8 cellular contexts compared by ENCODE assay signal in genomic region chr4:38857354-38858096, GRCh38. TPM values are rescaled to one million over a fixed set of nuclear protein-coding genes. Genes with fewer than 3 reads are reported as not detected.
DNase-seq lines count a peak whose midpoint lies in the region; ATAC-seq, FAIRE-seq and TF ChIP-seq lines count a peak whose summit lies in the region.

No MANE protein-coding gene starts in this region.

- TF ChIP-seq POLR2A in GM12892 (IDR thresholded peaks at IDR 0.05; ENCODE audit: low read depth, low read length) = peak; percentile 48; the same call in 1 of the 2 replicates
- TF ChIP-seq POLR2A in NB4 (IDR thresholded peaks at IDR 0.05; ENCODE audit: extremely low read depth, insufficient read length) = no peak

- peak; percentile 81 for ATAC-seq in HG02610 (IDR thresholded peaks at IDR 0.05; ENCODE audit: unreplicated experiment)

- DNase-seq in GM12892 (ENCODE audit: insufficient read length) (no peak), NB4 (ENCODE audit: low read depth) (peak; percentile 97), right atrium auricular region (ENCODE audit: low spot score) (peak; percentile 81), NCI-H2171 treated with DMSO at 0.1 percent for 48 hours (lab: John Stamatoyannopoulos, UW) (no peak), ureter (ENCODE audit: low spot score) (no peak)
- DNase-seq in activated naive CD4-positive, alpha-beta T cell treated with anti-CD3 and anti-CD28 coated beads, Interleukin-2, amount 50 U/mL, for 16 hours = peak; percentile 43
- peak; percentile 26 to 49 for DNase-seq in stimulated activated CD4-positive, alpha-beta T cell treated with anti-CD3 and anti-CD28 coated beads, Interleukin-2, amount 100 ng/mL, for 24 hours

- peak overlapping the region; percentile 63 to 79 for H3K27ac ChIP-seq in right atrium auricular region

- H3K36me3 ChIP-seq in right atrium auricular region = no peaks in the 10 kb centered on the region

- H3K27me3 ChIP-seq in right atrium auricular region = no peaks in the 10 kb centered on the region

- no peaks in the 10 kb centered on the region for H3K9me3 ChIP-seq in right atrium auricular region

- TF ChIP-seq CTCF in NB4 (IDR thresholded peaks at IDR 0.05; ENCODE audit: low read depth, low read length) = no peak
- TF ChIP-seq CTCF in right atrium auricular region (IDR thresholded peaks at IDR 0.05) = no peak

- peaks cover 0 to 7% of the 10 kb centered on the region in 2 donors for H3K4me1 ChIP-seq in right atrium auricular region

- H3K4me3 ChIP-seq in NB4 (ENCODE audit: low read depth, low read length) = peak overlapping the region; percentile 71
- H3K4me3 ChIP-seq in right atrium auricular region = no peak overlapping the region

- peak; percentile 95 for FAIRE-seq in GM12892 (lab: Jason Lieb, UNC)

RNA-seq across cellular contexts. Expression of gene TLR6, which starts 0.9 kb away (rescaled TPM):
- polyA plus RNA-seq in GM12892 (2012; ENCODE audit: missing spikeins) = 15.0 TPM
- total RNA-seq in right atrium auricular region (1 to 10 TPM; 1.2 to 2.3 TPM), ureter (3.0 TPM)

RNA-seq across cellular contexts. Expression of gene FAM114A1, which starts 10.1 kb away (rescaled TPM):
- 3.9 TPM for polyA plus RNA-seq in GM12892 (2012; ENCODE audit: missing spikeins)
- total RNA-seq in right atrium auricular region = 10 to 100 TPM; 57.7 to 73.2 TPM
- total RNA-seq in ureter = 43.2 TPM

RNA-seq across cellular contexts. Expression of gene TLR1, which starts 52.9 kb away (rescaled TPM):
- 15.9 TPM for polyA plus RNA-seq in GM12892 (2012; ENCODE audit: missing spikeins)
- total RNA-seq in right atrium auricular region (1 to 10 TPM; 3.6 to 8.9 TPM), ureter (4.0 TPM)

Comparison
In these comparisons a context has a peak if more than half of its experiments do, and no peak if none do; other contexts are left out.
1. DNase-seq: peak in NB4 (single experiment), activated naive CD4-positive, alpha-beta T cell treated with anti-CD3 and anti-CD28 coated beads, Interleukin-2, amount 50 U/mL, for 16 hours (single experiment), right atrium auricular region (single experiment) and stimulated activated CD4-positive, alpha-beta T cell treated with anti-CD3 and anti-CD28 coated beads, Interleukin-2, amount 100 ng/mL, for 24 hours (2 of 2); none in GM12892 (single experiment), NCI-H2171 treated with DMSO at 0.1 percent for 48 hours (single experiment) and ureter (single experiment).